In the genomic region with DNA sequence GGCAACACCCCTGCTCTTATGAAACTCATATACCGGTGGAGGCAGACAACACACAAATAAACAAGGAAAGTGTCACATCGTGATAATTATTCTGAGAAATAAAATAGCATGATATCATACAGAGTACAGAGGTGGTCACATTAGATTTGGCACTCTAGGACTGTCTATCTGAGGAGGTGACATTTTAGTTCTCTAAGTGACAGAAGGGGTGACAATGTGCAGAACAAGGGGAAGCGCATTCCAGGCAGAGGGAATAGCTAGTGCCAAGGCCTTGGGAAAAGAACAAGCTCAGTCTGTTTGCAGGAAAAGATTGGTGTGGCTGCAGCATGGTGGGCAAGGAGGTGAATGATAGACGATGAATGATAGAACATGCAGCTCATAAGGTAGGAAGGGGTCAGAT, we compare ENCODE assay signal across 24 cellular contexts. TPM values are rescaled to one million over a fixed set of nuclear protein-coding genes. Genes with fewer than 3 reads are reported as not detected.
DNase-seq lines count a peak whose midpoint lies in the region; ATAC-seq and TF ChIP-seq lines count a peak whose summit lies in the region.
"Had no signal": no experiment of that assay in that cellular context is flagged by ENCODE, and none has a peak within 500 bp of the region (broad histone marks: within the 10 kb centered on the region; RNA-seq: fewer than 3 reads in every experiment).

No MANE protein-coding gene starts in this region.

- no peak for TF ChIP-seq CTCF in left ventricle myocardium inferior (IDR thresholded peaks at IDR 0.05; ENCODE audit: borderline replicate concordance)
- TF ChIP-seq CTCF in stomach (IDR thresholded peaks at IDR 0.05) = no peak
- TF ChIP-seq CTCF in natural killer cell (IDR thresholded peaks at IDR 0.05) = no peak

- no peaks in the 10 kb centered on the region for H3K27me3 ChIP-seq in left ventricle myocardium inferior (ENCODE audit: low read depth)
- H3K27me3 ChIP-seq in stomach = no peaks in the 10 kb centered on the region
- H3K27me3 ChIP-seq: BE2C had no signal

- TF ChIP-seq EP300 in stomach (IDR thresholded peaks at IDR 0.05) = no peak

- H3K27ac Mint-ChIP-seq in memory B cell (peak overlapping the region; percentile 81), natural killer cell (no peak overlapping the region)

- no peak for TF ChIP-seq POLR2A in stomach (IDR thresholded peaks at IDR 0.05)

- ATAC-seq in memory B cell (ENCODE audit: low read depth) (no peak), natural killer cell (no peak)
- ATAC-seq: A549, HCT116, Panc1 had no signal

- WGBS in stomach, 5 donors = 69 to 86% (median 77%) methylated on average over 4 of the region's 4 CpGs

- intact Hi-C loops in left ventricle myocardium inferior (cut with micrococcal nuclease) (no loop called here), cardiac septum (cut with DNase I) (loop anchor here (5.0 kb wide), 1 partner anchor 231 kb away; no protein-coding TSS in a partner anchor), stomach (cut with DNase I; ENCODE audit: low total_unique reads) (loop anchor here (10.0 kb wide), 1 partner anchor 118 kb away; no protein-coding TSS in a partner anchor), natural killer cell (cut with micrococcal nuclease) (loop anchor here (5.0 kb wide), 1 partner anchor 319 kb away; no protein-coding TSS in a partner anchor)

- H3K27me3 Mint-ChIP-seq in memory B cell (no peaks in the 10 kb centered on the region), natural killer cell (ENCODE audit: low read depth in 2 of 2) (no peaks in the 10 kb centered on the region)

- DNase-seq in left ventricle myocardium inferior = no peak
- DNase-seq in cardiac septum (ENCODE audit: low spot score) = no peak
- no peak for DNase-seq in memory B cell (ENCODE audit: low spot score in 2 of 2)
- DNase-seq in stomach = no peak
- no peak for DNase-seq in natural killer cell
- no peak for DNase-seq in NCI-H2081 treated with DMSO at 0.1 percent for 48 hours (lab: John Stamatoyannopoulos, UW)
- DNase-seq in SHP77 treated with DMSO at 0.1 percent for 48 hours (lab: John Stamatoyannopoulos, UW) = no peak
- DNase-seq: BE2C; EL; GF-D8; Karpas-422; MV-4-11; NCI-H1105 treated with DMSO at 0.1 percent for 48 hours; NCI-H2029 treated with DMSO at 0.1 percent for 48 hours; NCI-H2171; NCI-H345; NCI-H524; NCI-H774; NK-92 treated with Interleukin-12 subunit alpha and Interleukin-12 subunit beta, amount 100 ng/mL, for 24 hours had no signal

- peaks cover 32% of the 10 kb centered on the region for H3K4me1 Mint-ChIP-seq in memory B cell
- peaks cover 29 to 37% of the 10 kb centered on the region in 2 donors for H3K4me1 Mint-ChIP-seq in natural killer cell

- H3K9me3 Mint-ChIP-seq in memory B cell = no peaks in the 10 kb centered on the region
- H3K9me3 Mint-ChIP-seq in natural killer cell = no peaks in the 10 kb centered on the region

- no peaks in the 10 kb centered on the region for H3K9me3 ChIP-seq in left ventricle myocardium inferior (replicated peaks)
- no peaks in the 10 kb centered on the region for H3K9me3 ChIP-seq in stomach
- H3K9me3 ChIP-seq: A549, BE2C had no signal

- H3K4me3 Mint-ChIP-seq in memory B cell (no peak overlapping the region), natural killer cell (no peak overlapping the region)

- H3K4me1 ChIP-seq in left ventricle myocardium inferior (peaks cover 59% of the 10 kb centered on the region), stomach (peaks cover 57 to 75% (median 72%) of the 10 kb centered on the region in 4 donors)
- H3K4me1 ChIP-seq: BE2C had no signal

- H3K36me3 ChIP-seq in left ventricle myocardium inferior (no peaks in the 10 kb centered on the region), stomach (no peaks in the 10 kb centered on the region)
- H3K36me3 ChIP-seq: BE2C had no signal

- H3K27ac ChIP-seq in left ventricle myocardium inferior (replicated peaks) = peak overlapping the region; percentile 99
- H3K27ac ChIP-seq in stomach = peak overlapping the region in 4 of 5 donors; percentile 94 to 100 (median 98)

- H3K36me3 Mint-ChIP-seq in memory B cell (no peaks in the 10 kb centered on the region), natural killer cell (no peaks in the 10 kb centered on the region)

- H3K4me3 ChIP-seq in left ventricle myocardium inferior (no peak overlapping the region), stomach (no peak overlapping the region)
- H3K4me3 ChIP-seq: A549 had no signal

RNA-seq across cellular contexts. Expression of a gene that starts 12.7 kb away (rescaled TPM):
- total RNA-seq in left ventricle myocardium inferior (10.9 TPM), cardiac septum (19.9 TPM), stomach (100 to 1,000 TPM in 2 of 5 donors, 10 to 100 TPM in 3; 18.0 to 256 (median 91.5) TPM), natural killer cell (1,000 to 10,000 TPM; 1,190 to 1,513 (median 1,282) TPM)
- 10 to 100 TPM; 17.1 to 80.2 (median 49.1) TPM for polyA plus RNA-seq in stomach

RNA-seq across cellular contexts. Expression of a gene that starts 40.1 kb away (rescaled TPM):
- not detected for total RNA-seq in left ventricle myocardium inferior
- total RNA-seq in cardiac septum = not detected
- total RNA-seq in stomach = not detected
- not detected for polyA plus RNA-seq in stomach
- not detected for total RNA-seq in natural killer cell
- total RNA-seq: H1, M059J had no signal
- polyA plus RNA-seq: A549, H1 had no signal

RNA-seq across cellular contexts. Expression of a gene that starts 53.5 kb away (rescaled TPM):
- total RNA-seq in left ventricle myocardium inferior (33.4 TPM), cardiac septum (27.7 TPM), stomach (10 to 100 TPM; 30.9 to 93.2 (median 46.0) TPM), natural killer cell (10 to 100 TPM; 21.0 to 31.2 (median 27.5) TPM)
- 10 to 100 TPM in 1 of 3 donors, 1 to 10 TPM in 2; 5.2 to 12.2 (median 6.6) TPM for polyA plus RNA-seq in stomach

Comparison
In these comparisons a context has a peak if more than half of its experiments do, and no peak if none do; other contexts are left out.
1. RNA of a gene that starts 12.7 kb away (total RNA-seq): 1,190 to 1,513 TPM in natural killer cell; 18.0 to 256 TPM in stomach, 19.9 TPM in cardiac septum (single experiment) and 10.9 TPM in left ventricle myocardium inferior (single experiment); every median in the first group is over 4 times any median in the second.